11 cellular contexts compared by ENCODE assay signal in genomic region chr10:22427890-22428571, GRCh38.
A peak's percentile ranks its signal among the peaks of the same experiment; 100 is the strongest.
DNase-seq lines count a peak whose midpoint lies in the region; ATAC-seq and TF ChIP-seq lines count a peak whose summit lies in the region.
"Had no signal": no experiment of that assay in that cellular context is flagged by ENCODE, and none has a peak within 500 bp of the region (broad histone marks: within the 10 kb centered on the region; RNA-seq: fewer than 3 reads in every experiment).

No MANE protein-coding gene starts in this region.

- no peaks in the 10 kb centered on the region for H3K9me3 Mint-ChIP-seq in naive thymus-derived CD8-positive, alpha-beta T cell
- H3K9me3 Mint-ChIP-seq: H9; T-helper 1 cell treated with Interleukin-12 subunit alpha and Interleukin-12 subunit beta and Interleukin-4 antibody, amounts not matched to agents 30 μg/mL and 1 μg/mL, for 36 hours had no signal

- no peak overlapping the region for H3K4me3 Mint-ChIP-seq in naive thymus-derived CD8-positive, alpha-beta T cell
- H3K4me3 Mint-ChIP-seq: H9; T-helper 1 cell treated with Interleukin-12 subunit alpha and Interleukin-12 subunit beta and Interleukin-4 antibody, amounts not matched to agents 30 μg/mL and 1 μg/mL, for 36 hours had no signal

- H3K4me3 ChIP-seq in thyroid gland (replicated peaks in 1 of 3), result no peak overlapping the region
- H3K4me3 ChIP-seq: dorsolateral prefrontal cortex had no signal

- TF ChIP-seq POLR2A in thyroid gland (IDR thresholded peaks at IDR 0.05), result no peak

- peak in 2 of 6 experiments; percentile 10 to 26 for TF ChIP-seq CTCF in thyroid gland (IDR thresholded peaks at IDR 0.05)

- H3K27ac ChIP-seq in thyroid gland, result peak overlapping the region; percentile 37 to 75 (median 39)
- H3K27ac ChIP-seq: dorsolateral prefrontal cortex had no signal

- ATAC-seq in HG03439 (IDR thresholded peaks at IDR 0.05; ENCODE audit: unreplicated experiment), result no peak
- no peak for ATAC-seq in naive thymus-derived CD8-positive, alpha-beta T cell

- H3K36me3 ChIP-seq in thyroid gland, result no peaks in the 10 kb centered on the region

- no peaks in the 10 kb centered on the region for H3K27me3 ChIP-seq in thyroid gland
- H3K27me3 ChIP-seq: dorsolateral prefrontal cortex had no signal

- intact Hi-C loops in thyroid gland (cut with DNase I), result no loop called here

- H3K4me1 Mint-ChIP-seq in naive thymus-derived CD8-positive, alpha-beta T cell, result no peaks in the 10 kb centered on the region

- H3K4me1 ChIP-seq in thyroid gland, result peaks cover 17 to 31% of the 10 kb centered on the region in 2 donors

- 24 to 31% methylated on average over 6 of the region's 6 CpGs for WGBS in thyroid gland, 2 donors

- peaks cover 3 to 12% (median 10%) of the 10 kb centered on the region in 5 donors for H3K27me3 Mint-ChIP-seq in naive thymus-derived CD8-positive, alpha-beta T cell

- peak; percentile 24 for DNase-seq in NCI-H187 treated with DMSO at 0.1 percent for 48 hours (lab: John Stamatoyannopoulos, UW)
- no peak for DNase-seq in NCI-H187 (lab: John Stamatoyannopoulos, UW)
- DNase-seq in NCI-H774 (lab: John Stamatoyannopoulos, UW), result peak; percentile 13
- DNase-seq in fibroblast of gingiva (ENCODE audit: low read depth), result peak; percentile 96
- no peak for DNase-seq in thyroid gland
- DNase-seq in activated CD8-positive, alpha-beta memory T cell treated with anti-CD3 and anti-CD28 coated beads for 24 hours, result no peak
- no peak for DNase-seq in naive thymus-derived CD8-positive, alpha-beta T cell
- DNase-seq: dorsolateral prefrontal cortex, H9 had no signal

- H3K9me3 ChIP-seq in thyroid gland, result no peaks in the 10 kb centered on the region

- no peaks in the 10 kb centered on the region for H3K36me3 Mint-ChIP-seq in naive thymus-derived CD8-positive, alpha-beta T cell

- peak overlapping the region in 1 of 10 donors; percentile 58 for H3K27ac Mint-ChIP-seq in naive thymus-derived CD8-positive, alpha-beta T cell
- H3K27ac Mint-ChIP-seq: H9; T-helper 1 cell treated with Interleukin-12 subunit alpha and Interleukin-12 subunit beta and Interleukin-4 antibody, amounts not matched to agents 30 μg/mL and 1 μg/mL, for 36 hours had no signal

- POLR2A ChIA-PET in naive thymus-derived CD8-positive, alpha-beta T cell (lab: Charles Lee), result no interaction called here

Comparison
In these comparisons a context has a peak if more than half of its experiments do, and no peak if none do; other contexts are left out.
1. DNase-seq: peak in NCI-H187 treated with DMSO at 0.1 percent for 48 hours (single experiment), NCI-H774 (single experiment) and fibroblast of gingiva (single experiment); none in NCI-H187 (0 of 2), thyroid gland (0 of 2), activated CD8-positive, alpha-beta memory T cell treated with anti-CD3 and anti-CD28 coated beads for 24 hours (single experiment) and naive thymus-derived CD8-positive, alpha-beta T cell (0 of 10).